Comparison of ENCODE assay signal across 18 cellular contexts in genomic region chr20:14178952-14179351, GRCh38.
DNase-seq lines count a peak whose midpoint lies in the region; TF ChIP-seq lines count a peak whose summit lies in the region.
"Had no signal": no experiment of that assay in that cellular context is flagged by ENCODE, and none has a peak within 500 bp of the region (broad histone marks: within the 10 kb centered on the region; RNA-seq: fewer than 3 reads in every experiment).

No MANE protein-coding gene starts in this region.

- H3K4me1 ChIP-seq in GM23248 (ENCODE audit: insufficient read depth) = no peaks in the 10 kb centered on the region
- H3K4me1 ChIP-seq in H9 (ENCODE audit: insufficient read depth, low read length) = no peaks in the 10 kb centered on the region
- no peaks in the 10 kb centered on the region for H3K4me1 ChIP-seq in CD8-positive, alpha-beta memory T cell (ENCODE audit: insufficient read depth, low read length)
- H3K4me1 ChIP-seq: HAP-1 had no signal

- in situ Hi-C loops in GM23248 (cut with MboI) = no loop called here

- H3K9me3 ChIP-seq in GM23248 (ENCODE audit: low read depth) (no peaks in the 10 kb centered on the region), H9 (ENCODE audit: control insufficient read depth, low read depth, low read length) (peaks cover 13% of the 10 kb centered on the region)
- no peaks in the 10 kb centered on the region for H3K9me3 ChIP-seq in CD8-positive, alpha-beta memory T cell (ENCODE audit: low read length)
- H3K9me3 ChIP-seq: HAP-1 had no signal

- no peaks in the 10 kb centered on the region for H3K36me3 ChIP-seq in GM23248 (ENCODE audit: low read depth)
- H3K36me3 ChIP-seq in CD8-positive, alpha-beta memory T cell (ENCODE audit: insufficient read depth, low read length) = no peaks in the 10 kb centered on the region
- H3K36me3 ChIP-seq: HAP-1 had no signal

- H4K8ac ChIP-seq in H9 (replicated peaks; ENCODE audit: insufficient read length, low read depth, low read length) = no peak overlapping the region

- no peak overlapping the region for H4K91ac ChIP-seq in H9 (ENCODE audit: insufficient read length, low read depth, low read length)

- H3F3A ChIP-seq in GM23248 (ENCODE audit: insufficient read depth) = no peaks in the 10 kb centered on the region

- H3K36me3 Mint-ChIP-seq in H9 (ENCODE audit: insufficient read depth in 1 of 3, low read depth in 3 of 3) = peaks cover 4 to 12% (median 9%) of the 10 kb centered on the region in 3 experiments; a peak in 6 of 7 replicates
- no peaks in the 10 kb centered on the region for H3K36me3 Mint-ChIP-seq in CD8-positive, alpha-beta memory T cell
- H3K36me3 Mint-ChIP-seq: IgD-negative memory B cell had no signal

- no peaks in the 10 kb centered on the region for H3K9me2 ChIP-seq in GM23248 (ENCODE audit: insufficient read depth)

- H3K27me3 Mint-ChIP-seq in H9 (ENCODE audit: low read depth) = 0 out of 2 replicates have a peak, but pooled peaks cover 1% of the 10 kb centered on the region
- H3K27me3 Mint-ChIP-seq in CD8-positive, alpha-beta memory T cell = peaks cover 0 to 2% of the 10 kb centered on the region in 2 donors
- H3K27me3 Mint-ChIP-seq: CD4-positive, alpha-beta T cell; IgD-negative memory B cell had no signal

- H3K14ac ChIP-seq in H9 (ENCODE audit: insufficient read depth, low read length) = no peak overlapping the region

- CTCF ChIA-PET in CD8-positive, alpha-beta memory T cell (lab: Charles Lee) = no interaction called here

- no peak overlapping the region for H2BK12ac ChIP-seq in H9 (ENCODE audit: insufficient read length, low read depth, low read length)

- no peak overlapping the region for H3T11ph ChIP-seq in H9 (ENCODE audit: low read length)

- no peak overlapping the region for H2AK5ac ChIP-seq in H9 (ENCODE audit: insufficient read length, low read length)

- no peak overlapping the region for H2BK15ac ChIP-seq in H9 (ENCODE audit: low read depth, low read length)

- H3K23me2 ChIP-seq in H9 (ENCODE audit: insufficient read length, low read depth, low read length, poor library complexity, severe bottlenecking) = no peaks in the 10 kb centered on the region

- no peak overlapping the region for H3K27ac ChIP-seq in GM23248
- no peak overlapping the region for H3K27ac ChIP-seq in epithelial cell of prostate
- no peak overlapping the region for H3K27ac ChIP-seq in H9 (ENCODE audit: insufficient read length, low read depth, low read length)
- no peak overlapping the region for H3K27ac ChIP-seq in CD8-positive, alpha-beta memory T cell (ENCODE audit: low read depth, low read length)
- H3K27ac ChIP-seq: C4-2B had no signal

- H3K18ac ChIP-seq in H9 (ENCODE audit: insufficient read length, low read depth, low read length) = no peak overlapping the region

- DNase-seq in AG08396 (ENCODE audit: low spot score) (peak; percentile 12), GM23248 (peak; percentile 43), epithelial cell of prostate (ENCODE audit: low read depth, low spot score) (peak; percentile 3), kidney tubule cell (ENCODE audit: low spot score) (peak; percentile 28), H9 (no peak), NCI-H1105 (lab: John Stamatoyannopoulos, UW) (no peak), SKM-1 (lab: John Stamatoyannopoulos, UW; ENCODE audit: unreplicated experiment) (no peak)
- DNase-seq in CD8-positive, alpha-beta memory T cell = no peak
- DNase-seq: AML-193; Calu3; CD4-positive, alpha-beta T cell; DMS79 treated with DMSO at 0.1 percent for 48 hours; GF-D8; KBM-7 had no signal

- H3K4me1 Mint-ChIP-seq in H9 = no peaks in the 10 kb centered on the region
- H3K4me1 Mint-ChIP-seq in CD8-positive, alpha-beta memory T cell = no peaks in the 10 kb centered on the region
- H3K4me1 Mint-ChIP-seq: IgD-negative memory B cell had no signal

- H3K4me3 ChIP-seq in GM23248 = no peak overlapping the region
- H3K4me3 ChIP-seq in CD8-positive, alpha-beta memory T cell (ENCODE audit: low read length) = no peak overlapping the region
- H3K4me3 ChIP-seq: GM12878, HAP-1 had no signal

- no peak overlapping the region for H4K5ac ChIP-seq in H9 (ENCODE audit: insufficient read length, low read depth, low read length)

- no peak overlapping the region for H3K4ac ChIP-seq in H9 (ENCODE audit: low read depth, low read length)

- no peak overlapping the region for H3K27ac Mint-ChIP-seq in H9
- no peak overlapping the region for H3K27ac Mint-ChIP-seq in CD8-positive, alpha-beta memory T cell
- H3K27ac Mint-ChIP-seq: CD4-positive, alpha-beta T cell; IgD-negative memory B cell had no signal

- H3K4me3 Mint-ChIP-seq in H9 = no peak overlapping the region
- H3K4me3 Mint-ChIP-seq in CD8-positive, alpha-beta memory T cell = no peak overlapping the region
- H3K4me3 Mint-ChIP-seq: CD4-positive, alpha-beta T cell; IgD-negative memory B cell had no signal

- POLR2A ChIA-PET in CD8-positive, alpha-beta memory T cell (lab: Charles Lee) = no interaction called here

- no peak overlapping the region for H2BK120ac ChIP-seq in H9 (ENCODE audit: low read depth, low read length, poor library complexity, severe bottlenecking)

- H2BK5ac ChIP-seq in H9 (ENCODE audit: insufficient read length, low read length) = no peak overlapping the region

- H3K23ac ChIP-seq in H9 (ENCODE audit: insufficient read length, low read depth, low read length) = no peak overlapping the region

- H3K4me2 ChIP-seq in GM23248 (ENCODE audit: unreplicated experiment) (no peak overlapping the region), H9 (ENCODE audit: insufficient read depth, insufficient read length, low read length) (no peak overlapping the region)

- H4K20me1 ChIP-seq in GM23248 (ENCODE audit: insufficient read depth) (no peaks in the 10 kb centered on the region), H9 (ENCODE audit: control insufficient read depth, insufficient read depth, insufficient read length) (no peaks in the 10 kb centered on the region)

- H3K79me2 ChIP-seq in GM23248 (ENCODE audit: insufficient read depth) (no peaks in the 10 kb centered on the region), H9 (ENCODE audit: insufficient read depth, low read length) (no peaks in the 10 kb centered on the region)

- H2AFZ ChIP-seq in GM23248 (no peak overlapping the region), H9 (ENCODE audit: low read length) (no peak overlapping the region)

- H3K9me3 Mint-ChIP-seq in H9 = peaks cover 16 to 20% of the 10 kb centered on the region in 2 experiments
- H3K9me3 Mint-ChIP-seq in CD8-positive, alpha-beta memory T cell = peaks cover 8 to 44% (median 13%) of the 10 kb centered on the region in 5 donors

- no peaks in the 10 kb centered on the region for H3K79me1 ChIP-seq in H9 (ENCODE audit: insufficient read depth, low read depth, low read length, poor library complexity, severe bottlenecking)

- H2BK20ac ChIP-seq in H9 (ENCODE audit: low read depth, low read length, poor library complexity, severe bottlenecking) = no peak overlapping the region

- no peak overlapping the region for H3K56ac ChIP-seq in H9 (ENCODE audit: insufficient read length, low read depth, low read length)

- no peaks in the 10 kb centered on the region for H3K27me3 ChIP-seq in GM23248 (replicated peaks; ENCODE audit: insufficient read depth)
- no peaks in the 10 kb centered on the region for H3K27me3 ChIP-seq in H9 (ENCODE audit: insufficient read depth, low read length)
- no peaks in the 10 kb centered on the region for H3K27me3 ChIP-seq in CD8-positive, alpha-beta memory T cell (ENCODE audit: insufficient read depth, low read length, poor library complexity, severe bottlenecking)

- no peak overlapping the region for H3K9ac ChIP-seq in GM23248
- H3K9ac ChIP-seq in H9 (ENCODE audit: extremely low read depth, insufficient read length, low read length) = no peak overlapping the region

- TF ChIP-seq CTCF in H9 (conservative IDR thresholded peaks at IDR 0.05) = no peak

Comparison
In these comparisons a context has a peak if more than half of its experiments do, and no peak if none do; other contexts are left out.
1. DNase-seq: peak in AG08396 (single experiment), GM23248 (single experiment), epithelial cell of prostate (single experiment) and kidney tubule cell (single experiment); none in H9 (single experiment), NCI-H1105 (single experiment), CD8-positive, alpha-beta memory T cell (0 of 5) and SKM-1 (single experiment).